ENCODE assay signal across 9 cellular contexts in the genomic region with DNA sequence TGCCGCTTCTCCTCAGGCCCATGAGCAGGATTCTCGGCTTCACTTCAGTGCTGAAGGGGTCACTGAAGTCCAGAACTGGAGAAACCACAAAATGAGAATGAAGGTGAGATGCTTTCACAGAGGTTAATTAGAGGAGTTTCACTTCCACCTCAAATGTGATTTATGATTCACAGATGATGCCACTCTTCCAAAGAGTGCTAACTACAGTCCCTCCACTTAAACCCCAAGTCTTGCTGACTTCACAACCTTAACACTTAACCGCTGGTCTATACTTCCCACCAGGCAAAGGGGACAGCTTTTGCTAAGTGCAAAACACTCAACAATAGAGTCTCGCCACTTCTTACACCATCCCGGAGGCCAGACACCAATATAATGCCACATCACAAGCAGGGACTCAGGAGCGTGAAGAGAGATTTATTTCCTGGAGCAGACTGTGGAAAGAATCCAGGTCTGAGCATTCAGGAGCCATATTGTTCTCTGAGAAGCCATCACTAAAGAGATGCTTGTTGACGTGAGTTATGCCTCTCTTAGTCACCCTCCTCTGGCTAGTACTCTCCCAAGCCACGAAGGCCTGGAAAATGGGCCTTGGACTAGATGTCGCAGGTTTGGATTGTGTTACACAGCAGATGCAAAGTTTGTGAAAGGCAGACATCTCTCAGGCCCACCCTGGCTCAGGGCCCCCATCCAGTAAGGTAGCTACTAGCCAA.
DNase-seq lines count a peak whose midpoint lies in the region; ATAC-seq lines count a peak whose summit lies in the region.
"Had no signal": no experiment of that assay in that cellular context is flagged by ENCODE, and none has a peak within 500 bp of the region (broad histone marks: within the 10 kb centered on the region; RNA-seq: fewer than 3 reads in every experiment).

No MANE protein-coding gene starts in this region.

- DNase-seq in DMS79 treated with DMSO at 0.1 percent for 48 hours (lab: John Stamatoyannopoulos, UW) (peak; percentile 49), NOMO-1 (lab: John Stamatoyannopoulos, UW; ENCODE audit: unreplicated experiment in 2 of 2) (peak; percentile 52 to 81), NCI-H146 treated with DMSO at 0.1 percent for 48 hours (lab: John Stamatoyannopoulos, UW; ENCODE audit: unreplicated experiment) (no peak), NCI-H748 (lab: John Stamatoyannopoulos, UW; ENCODE audit: unreplicated experiment) (no peak), kidney glomerular epithelial cell (lab: John Stamatoyannopoulos, UW) (no peak), DMS 273 treated with DMSO at 0.1 percent for 48 hours (lab: John Stamatoyannopoulos, UW) (no peak)
- DNase-seq: NCI-H1436 treated with DMSO at 0.1 percent for 48 hours had no signal

- ATAC-seq in GM19372 (IDR thresholded peaks at IDR 0.05; ENCODE audit: low read depth, unreplicated experiment) (peak; percentile 82), HG02970 (IDR thresholded peaks at IDR 0.05; ENCODE audit: low FRiP score, unreplicated experiment) (peak; percentile 80)

Comparison
In these comparisons a context has a peak if more than half of its experiments do, and no peak if none do; other contexts are left out.
1. DNase-seq: peak in DMS79 treated with DMSO at 0.1 percent for 48 hours (single experiment) and NOMO-1 (2 of 2); none in NCI-H146 treated with DMSO at 0.1 percent for 48 hours (single experiment), NCI-H748 (single experiment), kidney glomerular epithelial cell (single experiment) and DMS 273 treated with DMSO at 0.1 percent for 48 hours (single experiment).